Comparison of ENCODE assay signal across 14 cellular contexts in genomic region chr19:3682741-3683404, GRCh38. TPM values are rescaled to one million over a fixed set of nuclear protein-coding genes. Genes with fewer than 3 reads are reported as not detected.
DNase-seq lines count a peak whose midpoint lies in the region; ATAC-seq and TF ChIP-seq lines count a peak whose summit lies in the region.
"Had no signal": no experiment of that assay in that cellular context is flagged by ENCODE, and none has a peak within 500 bp of the region (broad histone marks: within the 10 kb centered on the region; RNA-seq: fewer than 3 reads in every experiment).

No MANE protein-coding gene starts in this region.

- DNase-seq in RWPE1 (ENCODE audit: low spot score) (no peak), mesenteric fat pad (ENCODE audit: low spot score) (no peak), NCI-H146 (lab: John Stamatoyannopoulos, UW) (no peak)
- DNase-seq: activated effector memory CD4-positive, alpha-beta T cell treated with Interleukin-2 at 50 U/mL for 16 hours; cortex of kidney; naive thymus-derived CD8-positive, alpha-beta T cell; stimulated activated CD4-positive, alpha-beta T cell treated with anti-CD3 and anti-CD28 coated beads, Interleukin-15, amount 100 ng/mL, for 24 hours had no signal

- intact Hi-C loops in dendritic cell treated with granulocyte-macrophage colony-stimulating factor and Interleukin-4, amounts not matched to agents 40 ng/mL and 50 ng/mL, for 4 days (cut with micrococcal nuclease): no loop called here

- CTCF ChIA-PET in RWPE1 (lab: Yijun Ruan, JAX): interaction anchor here (0.6 kb wide), 1 partner anchor 12 kb away, joined by 4 read pairs; no protein-coding TSS in a partner anchor

- peaks cover 9% of the 10 kb centered on the region for H3K4me1 ChIP-seq in iPS-20b (ENCODE audit: insufficient read depth, low read length)
- H3K4me1 ChIP-seq in stomach smooth muscle (ENCODE audit: control insufficient read depth, insufficient read depth, low read length): peaks cover 26% of the 10 kb centered on the region
- H3K4me1 ChIP-seq: HAP-1 had no signal

- H3K36me3 ChIP-seq in iPS-20b (ENCODE audit: insufficient read depth, low read depth, low read length): peaks cover 8% of the 10 kb centered on the region
- peaks cover 6 to 15% of the 10 kb centered on the region in 2 donors for H3K36me3 ChIP-seq in stomach smooth muscle (ENCODE audit: control insufficient read depth in 2 of 2, insufficient read depth in 2 of 2, low read length in 2 of 2)
- H3K36me3 ChIP-seq: HAP-1 had no signal

- H3K27ac Mint-ChIP-seq in dendritic cell treated with granulocyte-macrophage colony-stimulating factor and Interleukin-4, amounts not matched to agents 40 ng/mL and 50 ng/mL, for 4 days: peak overlapping the region; percentile 28

- H3K27me3 ChIP-seq in iPS-20b (ENCODE audit: insufficient read depth, low read length): no peaks in the 10 kb centered on the region
- H3K27me3 ChIP-seq in stomach smooth muscle (ENCODE audit: control insufficient read depth in 1 of 2, insufficient read depth in 2 of 2, low read length in 2 of 2): no peaks in the 10 kb centered on the region

- H3K9ac ChIP-seq in iPS-20b (ENCODE audit: low read depth, low read length) (peak overlapping the region; percentile 10; the same call in 1 of the 2 replicates), stomach smooth muscle (ENCODE audit: low read length in 2 of 2) (no peak overlapping the region)

- H3K4me3 ChIP-seq in iPS-20b (ENCODE audit: low read length) (no peak overlapping the region), stomach smooth muscle (ENCODE audit: low read length in 2 of 2) (no peak overlapping the region)
- H3K4me3 ChIP-seq: HAP-1 had no signal

- H3K4me1 Mint-ChIP-seq in dendritic cell treated with granulocyte-macrophage colony-stimulating factor and Interleukin-4, amounts not matched to agents 40 ng/mL and 50 ng/mL, for 4 days (ENCODE audit: low read depth): peaks cover 37% of the 10 kb centered on the region

- H3K4me3 Mint-ChIP-seq in dendritic cell treated with granulocyte-macrophage colony-stimulating factor and Interleukin-4, amounts not matched to agents 40 ng/mL and 50 ng/mL, for 4 days: no peak overlapping the region
- H3K4me3 Mint-ChIP-seq: stimulated activated memory B cell treated with anti-CD40 and anti-IgM and Interleukin-4, amounts not matched to agents 10 μg/mL and 1 μg/mL and 100 μg/mL, for 72 hours had no signal

- H3K27ac ChIP-seq in RWPE1 (peak overlapping the region; percentile 9; the same call in 1 of the 2 replicates), iPS-20b (ENCODE audit: low read length) (peak overlapping the region; percentile 96), stomach smooth muscle (ENCODE audit: low read length) (peak overlapping the region; percentile 53)

- H3K27me3 Mint-ChIP-seq in dendritic cell treated with granulocyte-macrophage colony-stimulating factor and Interleukin-4, amounts not matched to agents 40 ng/mL and 50 ng/mL, for 4 days: no peaks in the 10 kb centered on the region
- H3K27me3 Mint-ChIP-seq: naive thymus-derived CD8-positive, alpha-beta T cell; stimulated activated memory B cell treated with anti-CD40 and anti-IgM and Interleukin-4, amounts not matched to agents 10 μg/mL and 1 μg/mL and 100 μg/mL, for 72 hours had no signal

- no peak for TF ChIP-seq CTCF in RWPE1 (conservative IDR thresholded peaks at IDR 0.05; ENCODE audit: low read depth)

- H3K9me3 Mint-ChIP-seq in dendritic cell treated with granulocyte-macrophage colony-stimulating factor and Interleukin-4, amounts not matched to agents 40 ng/mL and 50 ng/mL, for 4 days: no peaks in the 10 kb centered on the region
- H3K9me3 Mint-ChIP-seq: naive thymus-derived CD8-positive, alpha-beta T cell; stimulated activated memory B cell treated with anti-CD40 and anti-IgM and Interleukin-4, amounts not matched to agents 10 μg/mL and 1 μg/mL and 100 μg/mL, for 72 hours had no signal

- ATAC-seq in HG03460 (IDR thresholded peaks at IDR 0.05; ENCODE audit: unreplicated experiment) (no peak), HG02884 (IDR thresholded peaks at IDR 0.05; ENCODE audit: unreplicated experiment) (no peak)
- ATAC-seq: naive thymus-derived CD8-positive, alpha-beta T cell had no signal

- H3K9me3 ChIP-seq in iPS-20b (ENCODE audit: insufficient read depth, low read depth, low read length) (peaks cover 10% of the 10 kb centered on the region), stomach smooth muscle (ENCODE audit: control insufficient read depth in 2 of 2, low read length in 2 of 2) (peaks cover 0 to 6% of the 10 kb centered on the region in 2 donors)
- H3K9me3 ChIP-seq: HAP-1 had no signal

- POLR2A ChIA-PET in RWPE1 (lab: Yijun Ruan, JAX; ENCODE audit: low non-redundant PET): no interaction called here

- H3K36me3 Mint-ChIP-seq in dendritic cell treated with granulocyte-macrophage colony-stimulating factor and Interleukin-4, amounts not matched to agents 40 ng/mL and 50 ng/mL, for 4 days (ENCODE audit: low read depth): peaks cover 79% of the 10 kb centered on the region

RNA-seq across cellular contexts. Expression of gene PIP5K1C, which starts 17.4 kb away (rescaled TPM):
- 40.0 TPM for total RNA-seq in mesenteric fat pad

RNA-seq across cellular contexts. Expression of gene TJP3, which starts 25.3 kb away (rescaled TPM):
- total RNA-seq in mesenteric fat pad: 0.39 TPM

RNA-seq across cellular contexts. Expression of gene CACTIN, which starts 56.3 kb away (rescaled TPM):
- total RNA-seq in mesenteric fat pad: 18.9 TPM

Comparison
In these comparisons a context has a peak if more than half of its experiments do, and no peak if none do; other contexts are left out.
1. H3K27ac ChIP-seq: peak in every context shown above with its lines; median percentile 96 in iPS-20b; 53 in stomach smooth muscle; 9 in RWPE1.